ENCODE assay signal across 8 cellular contexts in the genomic region with DNA sequence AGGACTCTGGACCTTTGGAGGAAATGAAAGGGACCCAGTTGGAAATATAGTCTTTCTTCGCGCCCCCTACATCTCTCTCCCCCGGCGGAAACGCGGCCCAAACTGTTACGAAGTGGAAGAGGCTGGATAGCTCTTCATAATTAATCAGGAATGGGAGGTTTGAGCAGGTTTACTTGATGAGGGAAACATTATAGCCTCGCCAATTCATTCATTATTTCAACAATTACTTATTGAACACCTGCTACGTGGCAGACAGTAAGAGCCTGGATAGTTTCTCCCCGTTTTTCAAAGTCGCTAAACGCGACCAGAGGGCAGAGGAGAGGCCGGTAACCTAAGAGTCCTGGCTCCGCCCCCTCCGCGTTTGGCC. TPM values are rescaled to one million over a fixed set of nuclear protein-coding genes. Genes with fewer than 3 reads are reported as not detected.
DNase-seq lines count a peak whose midpoint lies in the region; ATAC-seq and TF ChIP-seq lines count a peak whose summit lies in the region.

No MANE protein-coding gene starts in this region.

- peaks cover 21% of the 10 kb centered on the region for H3K4me1 ChIP-seq in skeletal muscle satellite cell (ENCODE audit: control insufficient read depth, insufficient read depth, low read length)

- H3K27me3 ChIP-seq in WERI-Rb-1 (ENCODE audit: insufficient read depth, low read depth, severe bottlenecking): no peaks in the 10 kb centered on the region
- peaks cover 24% of the 10 kb centered on the region for H3K27me3 ChIP-seq in skeletal muscle satellite cell (ENCODE audit: control insufficient read depth, insufficient read depth, low read length)

- TF ChIP-seq CTCF in GM12864 (IDR thresholded peaks at IDR 0.05; ENCODE audit: low read depth, low read length, missing control alignments) (no peak), WERI-Rb-1 (IDR thresholded peaks at IDR 0.05; ENCODE audit: low read depth, low read length) (no peak)

- DNase-seq in GM12864 (ENCODE audit: low read depth) (no peak), WERI-Rb-1 (no peak), left cardiac atrium (no peak), NCI-H226 (no peak), GDM1 (lab: John Stamatoyannopoulos, UW) (no peak)

- peak overlapping the region; percentile 98 for H3K4me2 ChIP-seq in skeletal muscle satellite cell (ENCODE audit: low read length)

- peak; percentile 56 for ATAC-seq in HG02759 (IDR thresholded peaks at IDR 0.05; ENCODE audit: unreplicated experiment)
- peak; percentile 72 to 77 for ATAC-seq in left cardiac atrium
- no peak for ATAC-seq in GM18858 (IDR thresholded peaks at IDR 0.05; ENCODE audit: unreplicated experiment)

- peak overlapping the region; percentile 82 for H3K9ac ChIP-seq in skeletal muscle satellite cell (ENCODE audit: low read depth, low read length)

- peak overlapping the region; percentile 99 for H3K27ac ChIP-seq in WERI-Rb-1

- H3K36me3 ChIP-seq in WERI-Rb-1: peaks cover 50% of the 10 kb centered on the region
- peaks cover 20% of the 10 kb centered on the region for H3K36me3 ChIP-seq in skeletal muscle satellite cell (ENCODE audit: insufficient read depth, low read length)

- intact Hi-C loops in left cardiac atrium (cut with DNase I): no loop called here

- H3K9me3 ChIP-seq in WERI-Rb-1 (ENCODE audit: severe bottlenecking): no peaks in the 10 kb centered on the region
- H3K9me3 ChIP-seq in skeletal muscle satellite cell (replicated peaks; ENCODE audit: low read length): no peaks in the 10 kb centered on the region

- H3K4me3 ChIP-seq in GM12864 (ENCODE audit: low read depth, low read length) (peak overlapping the region; percentile 73), WERI-Rb-1 (ENCODE audit: low read depth, low read length) (peak overlapping the region; percentile 88), skeletal muscle satellite cell (ENCODE audit: low read length) (peak overlapping the region; percentile 94)

RNA-seq across cellular contexts. Expression of a gene that starts 0.2 kb away (rescaled TPM):
- 10 to 100 TPM; 13.1 to 14.0 TPM for total RNA-seq in left cardiac atrium
- total RNA-seq in skeletal muscle satellite cell (2012; rRNA removed): 9.2 and 11.9 TPM in 2 replicates

RNA-seq across cellular contexts. Expression of a gene that starts 1.8 kb away (rescaled TPM):
- 1 to 10 TPM; 2.3 to 3.4 TPM for total RNA-seq in left cardiac atrium
- total RNA-seq in skeletal muscle satellite cell (2012; rRNA removed): 0.87 and 5.8 TPM in 2 replicates

RNA-seq across cellular contexts. Expression of a gene that starts 11.9 kb away (rescaled TPM):
- total RNA-seq in left cardiac atrium: 10 to 100 TPM; 61.8 to 66.3 TPM
- total RNA-seq in skeletal muscle satellite cell (2012; rRNA removed): 37.3 and 43.2 TPM in 2 replicates

RNA-seq across cellular contexts. Expression of a gene that starts 24.9 kb away (rescaled TPM):
- total RNA-seq in left cardiac atrium: 10 to 100 TPM; 16.1 to 24.9 TPM
- total RNA-seq in skeletal muscle satellite cell (2012; rRNA removed): 26.6 and 27.1 TPM in 2 replicates

RNA-seq across cellular contexts. Expression of a gene that starts 30.9 kb away (rescaled TPM):
- total RNA-seq in left cardiac atrium: not detected
- total RNA-seq in skeletal muscle satellite cell (2012; rRNA removed): not detected in 2 replicates
